In genomic region chr12:120528861-120529525, GRCh38 we compare ENCODE assay signal across 8 cellular contexts. TPM values are rescaled to one million over a fixed set of nuclear protein-coding genes. Genes with fewer than 3 reads are reported as not detected.
DNase-seq lines count a peak whose midpoint lies in the region; ATAC-seq and TF ChIP-seq lines count a peak whose summit lies in the region.

TSS of gene COQ5 (minus strand) at chr12:120529158. CDS start at chr12:120529141, 17 bp downstream.

- H3K4me3 Mint-ChIP-seq in T-helper 1 cell treated with Interleukin-12 subunit alpha and Interleukin-12 subunit beta and Interleukin-4 antibody, amounts not matched to agents 30 μg/mL and 1 μg/mL, for 36 hours = peak within 1 kb of the TSS; percentile 99
- H3K4me3 Mint-ChIP-seq in progenitor cell of endocrine pancreas (ENCODE audit: low read depth) = peak within 1 kb of the TSS; percentile 100

- TF ChIP-seq POLR2A in GM10847 (IDR thresholded peaks at IDR 0.05; ENCODE audit: extremely low read depth, insufficient read length) = peak; percentile 89

- peak within 1 kb of the TSS; percentile 97 for H3K27ac ChIP-seq in upper lobe of right lung

- intact Hi-C loops in left cardiac atrium (cut with DNase I) = no loop called here
- intact Hi-C loops in upper lobe of right lung (cut with DNase I) = no loop called here

- H3K36me3 Mint-ChIP-seq in T-helper 1 cell treated with Interleukin-12 subunit alpha and Interleukin-12 subunit beta and Interleukin-4 antibody, amounts not matched to agents 30 μg/mL and 1 μg/mL, for 36 hours (ENCODE audit: low read depth) = peaks cover 6% of the 10 kb centered on the region
- no peaks in the 10 kb centered on the region for H3K36me3 Mint-ChIP-seq in progenitor cell of endocrine pancreas (ENCODE audit: insufficient read depth)

- peak within 1 kb of the TSS; percentile 99 for H3K27ac Mint-ChIP-seq in T-helper 1 cell treated with Interleukin-12 subunit alpha and Interleukin-12 subunit beta and Interleukin-4 antibody, amounts not matched to agents 30 μg/mL and 1 μg/mL, for 36 hours
- peak within 1 kb of the TSS; percentile 100 for H3K27ac Mint-ChIP-seq in progenitor cell of endocrine pancreas

- no peaks in the 10 kb centered on the region for H3K9me3 ChIP-seq in upper lobe of right lung

- no peak for TF ChIP-seq CTCF in progenitor cell of endocrine pancreas (IDR thresholded peaks at IDR 0.05; ENCODE audit: unreplicated experiment)
- no peak for TF ChIP-seq CTCF in upper lobe of right lung (IDR thresholded peaks at IDR 0.05)

- no peaks in the 10 kb centered on the region for H3K36me3 ChIP-seq in upper lobe of right lung

- DNase-seq in NCI-H128 (lab: John Stamatoyannopoulos, UW; ENCODE audit: unreplicated experiment) (peak; percentile 81), amniotic stem cell (lab: John Stamatoyannopoulos, UW) (peak; percentile 76), left cardiac atrium (peak; percentile 93), progenitor cell of endocrine pancreas (ENCODE audit: low spot score, unreplicated experiment) (peak; percentile 69), upper lobe of right lung (peak; percentile 94)

- no peaks in the 10 kb centered on the region for H3K27me3 ChIP-seq in upper lobe of right lung

- peaks cover 14% of the 10 kb centered on the region for H3K4me1 ChIP-seq in upper lobe of right lung

- peak within 1 kb of the TSS; percentile 83 for H3K4me3 ChIP-seq in upper lobe of right lung

- H3K27me3 Mint-ChIP-seq in T-helper 1 cell treated with Interleukin-12 subunit alpha and Interleukin-12 subunit beta and Interleukin-4 antibody, amounts not matched to agents 30 μg/mL and 1 μg/mL, for 36 hours (ENCODE audit: low read depth) = no peaks in the 10 kb centered on the region
- no peaks in the 10 kb centered on the region for H3K27me3 Mint-ChIP-seq in progenitor cell of endocrine pancreas

- peak; percentile 87 for ATAC-seq in HG02642 (IDR thresholded peaks at IDR 0.05; ENCODE audit: poor library complexity, unreplicated experiment)
- ATAC-seq in left cardiac atrium = peak; percentile 97
- peak; percentile 98 for ATAC-seq in upper lobe of right lung

- H3K4me1 Mint-ChIP-seq in T-helper 1 cell treated with Interleukin-12 subunit alpha and Interleukin-12 subunit beta and Interleukin-4 antibody, amounts not matched to agents 30 μg/mL and 1 μg/mL, for 36 hours (ENCODE audit: low read depth) = peaks cover 21% of the 10 kb centered on the region
- peaks cover 9% of the 10 kb centered on the region for H3K4me1 Mint-ChIP-seq in progenitor cell of endocrine pancreas (ENCODE audit: low read depth)

- H3K9me3 Mint-ChIP-seq in T-helper 1 cell treated with Interleukin-12 subunit alpha and Interleukin-12 subunit beta and Interleukin-4 antibody, amounts not matched to agents 30 μg/mL and 1 μg/mL, for 36 hours = no peaks in the 10 kb centered on the region
- H3K9me3 Mint-ChIP-seq in progenitor cell of endocrine pancreas (ENCODE audit: low read depth) = no peaks in the 10 kb centered on the region

RNA-seq across cellular contexts. Expression of gene COQ5, which starts in this region (rescaled TPM):
- total RNA-seq in left cardiac atrium = 10 to 100 TPM; 28.6 to 29.3 TPM
- 33.3 and 36.2 TPM in 2 replicates for total RNA-seq in progenitor cell of endocrine pancreas
- total RNA-seq in upper lobe of right lung = 19.6 TPM

Comparison
In these comparisons a context has a peak if more than half of its experiments do, and no peak if none do; other contexts are left out.
1. Peak in every context shown above with its lines: DNase-seq, ATAC-seq, H3K4me3 ChIP-seq and H3K27ac ChIP-seq.